10 cellular contexts compared by ENCODE assay signal in genomic region chr4:37667197-37668100, GRCh38. TPM values are rescaled to one million over a fixed set of nuclear protein-coding genes. Genes with fewer than 3 reads are reported as not detected.
A peak's percentile ranks its signal among the peaks of the same experiment; 100 is the strongest.
DNase-seq lines count a peak whose midpoint lies in the region; ATAC-seq and TF ChIP-seq lines count a peak whose summit lies in the region.
"Had no signal": no experiment of that assay in that cellular context is flagged by ENCODE, and none has a peak within 500 bp of the region (broad histone marks: within the 10 kb centered on the region; RNA-seq: fewer than 3 reads in every experiment).

No MANE protein-coding gene starts in this region.

- H3K9me2 ChIP-seq in SK-N-SH, result no peaks in the 10 kb centered on the region

- H3K4me2 ChIP-seq in SK-N-SH, result peak overlapping the region; percentile 28

- H3K4me3 Mint-ChIP-seq in HFFc6, result peak overlapping the region; percentile 59

- no peak overlapping the region for H3K9ac ChIP-seq in SK-N-SH

- ATAC-seq in HG03139 (IDR thresholded peaks at IDR 0.05; ENCODE audit: unreplicated experiment), result no peak

- 35% methylated on average over 2 of the region's 2 CpGs for WGBS in SK-N-SH (ENCODE audit: low lambda C conversion rate)

- no peak for DNase-seq in HFFc6
- no peak for DNase-seq in SK-N-SH
- DNase-seq in fibroblast of the aortic adventitia (ENCODE audit: low read depth), result peak; percentile 51
- no peak for DNase-seq in SIG-M5 (lab: John Stamatoyannopoulos, UW)
- DNase-seq in stimulated activated CD4-positive, alpha-beta T cell treated with anti-CD3 and anti-CD28 coated beads, Interleukin-1b, Interleukin-23, amount 100 ng/mL, for 48 hours, result no peak
- DNase-seq in substantia nigra (lab: John Stamatoyannopoulos, UW), result no peak
- DNase-seq: DMS 273 treated with DMSO at 0.1 percent for 48 hours; NK-92 treated with Interleukin-12 subunit alpha and Interleukin-12 subunit beta, amount 100 ng/mL, for 24 hours had no signal

- H3K4me3 ChIP-seq in SK-N-SH (ENCODE audit: low read depth in 2 of 2, low read length in 1 of 2) (no peak overlapping the region), fibroblast of the aortic adventitia (ENCODE audit: low read depth, low read length) (no peak overlapping the region), skin epidermis (no peak overlapping the region)

- H3K27me3 ChIP-seq in SK-N-SH (ENCODE audit: insufficient read depth), result no peaks in the 10 kb centered on the region

- peaks cover 17% of the 10 kb centered on the region in 2 experiments; a peak in 2 of 4 replicates for H3K4me1 ChIP-seq in SK-N-SH (ENCODE audit: control insufficient read depth in 1 of 2, insufficient read depth in 2 of 2, low read depth in 1 of 2, low read length in 1 of 2)

- no peak overlapping the region for H2AFZ ChIP-seq in SK-N-SH (ENCODE audit: low read depth)

- H3F3A ChIP-seq in SK-N-SH (replicated peaks; ENCODE audit: insufficient read depth), result peaks cover 11% of the 10 kb centered on the region

- H3K9me3 Mint-ChIP-seq in HFFc6, result no peaks in the 10 kb centered on the region

- no peaks in the 10 kb centered on the region for H3K36me3 ChIP-seq in SK-N-SH (replicated peaks in 1 of 2; ENCODE audit: control insufficient read depth in 1 of 2, insufficient read depth in 2 of 2, low read length in 1 of 2)

- no peaks in the 10 kb centered on the region for H3K9me3 ChIP-seq in SK-N-SH

- peaks cover 53% of the 10 kb centered on the region for H3K4me1 Mint-ChIP-seq in HFFc6 (ENCODE audit: low read depth)

- H3K36me3 Mint-ChIP-seq in HFFc6 (ENCODE audit: low read depth), result no peaks in the 10 kb centered on the region

- peak overlapping the region in 1 of 2 experiments; percentile 65; a peak in 2 of 4 replicates for H3K27ac ChIP-seq in SK-N-SH (ENCODE audit: low read depth in 2 of 2, low read length in 1 of 2)
- peak overlapping the region in 13 of 21 experiments; percentile 12 to 72 (median 50) for H3K27ac ChIP-seq in skin epidermis
- no peak overlapping the region for H3K27ac ChIP-seq in substantia nigra (ENCODE audit: low read depth, low read length, poor library complexity, severe bottlenecking)

- H3K79me2 ChIP-seq in SK-N-SH (ENCODE audit: insufficient read depth), result peaks cover 11% of the 10 kb centered on the region; the same call in 1 of the 2 replicates

- no peak for TF ChIP-seq RAD21 in SK-N-SH (IDR thresholded peaks at IDR 0.05; ENCODE audit: low read length)

- peak overlapping the region; percentile 82 for H3K27ac Mint-ChIP-seq in HFFc6

- POLR2A ChIA-PET in SK-N-SH (lab: Yijun Ruan, JAX), result no interaction called here

- CTCF ChIA-PET in SK-N-SH (lab: Yijun Ruan, JAX), result interaction anchor here (1.0 kb wide), 1 partner anchor 14 kb away, joined by 3 read pairs; no protein-coding TSS in a partner anchor

- peak; percentile 6; the same call in 1 of the 2 replicates for TF ChIP-seq CTCF in HFFc6 (IDR thresholded peaks at IDR 0.05)
- no peak for TF ChIP-seq CTCF in SK-N-SH (IDR thresholded peaks at IDR 0.05)
- TF ChIP-seq CTCF in fibroblast of the aortic adventitia (IDR thresholded peaks at IDR 0.05; ENCODE audit: insufficient read depth, low read length), result no peak

- TF ChIP-seq EP300 in SK-N-SH (IDR thresholded peaks at IDR 0.05; ENCODE audit: borderline replicate concordance in 1 of 2, low read depth in 1 of 2, low read length in 1 of 2), result no peak

- H3K27me3 Mint-ChIP-seq in HFFc6 (ENCODE audit: insufficient read depth), result no peaks in the 10 kb centered on the region; the same call in none of the 2 replicates

- H4K20me1 ChIP-seq in SK-N-SH (ENCODE audit: insufficient read depth), result no peaks in the 10 kb centered on the region

TF ChIP-seq in SK-N-SH, 30 proteins besides CTCF, POLR2A, EP300 and RAD21:
- TF ChIP-seq REST (IDR thresholded peaks at IDR 0.05; ENCODE audit: low read depth, low read length) (no peak), MEF2A (IDR thresholded peaks at IDR 0.05; ENCODE audit: borderline replicate concordance, low read depth) (no peak), JUND (IDR thresholded peaks at IDR 0.05) (peak; percentile 22; the same call in 1 of the 2 replicates), FOXJ3 (CRISPR knock-in tag; IDR thresholded peaks at IDR 0.05) (no peak), ELF1 (IDR thresholded peaks at IDR 0.05) (no peak), NRF1 (IDR thresholded peaks at IDR 0.05; ENCODE audit: low read depth, low read length) (no peak), PBX3 (IDR thresholded peaks at IDR 0.05) (peak; percentile 64), NFIC (IDR thresholded peaks at IDR 0.05; ENCODE audit: borderline replicate concordance) (no peak), SIN3A (IDR thresholded peaks at IDR 0.05; ENCODE audit: borderline replicate concordance, low read depth, low read length) (no peak)

RNA-seq across cellular contexts. Expression of gene RELL1, which starts 18.7 kb away (rescaled TPM):
- total RNA-seq in HFFc6 (2021; fragmentation: NEBNext Ultra II Directional; extraction: Animal tissue kit (Norgen Biotek cat#: 25700)), result 10 to 100 TPM; 20.4 to 31.3 (median 28.9) TPM
- 4.0 and 4.5 TPM in 2 replicates for polyA plus RNA-seq in SK-N-SH (2012; rRNA removed)
- 4.4 and 4.5 TPM in 2 replicates for polyA plus RNA-seq in SK-N-SH (2012; cell fraction: cytosol; rRNA removed)
- polyA plus RNA-seq in SK-N-SH (2012; cell fraction: nucleus; rRNA removed), result 3.9 and 4.9 TPM in 2 replicates
- total RNA-seq in fibroblast of the aortic adventitia (ENCODE audit: low replicate concordance), result 21.3 and 65.7 TPM in 2 replicates
